ENCODE assay signal across 32 cellular contexts in the genomic region with DNA sequence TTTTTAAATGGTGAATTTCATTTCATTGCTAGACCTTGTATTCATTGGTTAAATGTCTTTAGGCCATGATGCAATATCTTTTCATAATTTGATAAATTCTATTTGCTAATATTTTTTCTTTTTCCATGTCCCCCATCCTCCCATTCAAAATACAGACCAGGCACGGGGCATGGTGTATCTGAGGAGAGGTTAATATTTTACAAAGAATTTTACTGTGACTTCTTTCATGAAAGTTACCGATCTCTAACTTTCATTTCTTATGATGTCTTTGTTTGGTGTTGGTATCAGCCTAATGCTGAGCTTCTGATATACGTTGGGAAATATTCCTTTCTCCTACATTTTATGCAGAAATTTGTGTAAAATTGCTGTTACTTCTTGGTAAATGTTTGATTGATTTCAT.
"Had no signal": no experiment of that assay in that cellular context is flagged by ENCODE, and none has a peak within 500 bp of the region (broad histone marks: within the 10 kb centered on the region; RNA-seq: fewer than 3 reads in every experiment).

No MANE protein-coding gene starts in this region.

- H3K27me3 Mint-ChIP-seq: activated CD4-positive, alpha-beta memory T cell treated with anti-CD3 and anti-CD28 coated beads, Interleukin-2, amount 10 ng/mL, durations not matched to agents 7 days and 5 days; activated CD4-positive, alpha-beta T cell treated with anti-CD3 and anti-CD28 coated beads, Interleukin-2, amount 10 ng/mL, durations not matched to agents 7 days and 5 days; activated naive CD4-positive, alpha-beta T cell treated with anti-CD3 and anti-CD28 coated beads, Interleukin-2, amount 10 ng/mL, durations not matched to agents 7 days and 5 days; activated naive CD8-positive, alpha-beta T cell treated with anti-CD3 and anti-CD28 coated beads, Interleukin-2, amount 10 ng/mL, durations not matched to agents 7 days and 5 days; activated T-cell treated with anti-CD3 and anti-CD28 coated beads, Interleukin-2, amount 50 U/mL, for 24 hours; central memory CD8-positive, alpha-beta T cell had no signal

- H3K27ac Mint-ChIP-seq: activated CD4-positive, alpha-beta memory T cell treated with anti-CD3 and anti-CD28 coated beads, Interleukin-2, amount 10 ng/mL, durations not matched to agents 7 days and 5 days; activated CD4-positive, alpha-beta T cell treated with anti-CD3 and anti-CD28 coated beads, Interleukin-2, amount 10 ng/mL, durations not matched to agents 7 days and 5 days; activated naive CD4-positive, alpha-beta T cell treated with anti-CD3 and anti-CD28 coated beads, Interleukin-2, amount 10 ng/mL, durations not matched to agents 7 days and 5 days; activated naive CD4-positive, alpha-beta T cell treated with anti-CD3 and anti-CD28 coated beads, Interleukin-2, amount 50 U/mL, for 72 hours; activated naive CD8-positive, alpha-beta T cell treated with anti-CD3 and anti-CD28 coated beads, Interleukin-2, amount 10 ng/mL, durations not matched to agents 7 days and 5 days; activated T-cell treated with anti-CD3 and anti-CD28 coated beads, Interleukin-2, amount 50 U/mL, for 24 hours; activated T-cell treated with anti-CD3 and anti-CD28 coated beads, Interleukin-2, amount 50 U/mL, for 72 hours; WTC11 had no signal

- FAIRE-seq: bronchial epithelial cell, colon, endometrium, endothelial cell of umbilical vein had no signal

- H3K27ac ChIP-seq: ascending aorta, brain microvascular endothelial cell, epithelial cell of prostate, esophagus squamous epithelium, gastroesophageal sphincter, heart right ventricle, VCaP had no signal

- H3K9me3 Mint-ChIP-seq: activated CD4-positive, alpha-beta memory T cell treated with anti-CD3 and anti-CD28 coated beads, Interleukin-2, amount 10 ng/mL, durations not matched to agents 7 days and 5 days; activated CD4-positive, alpha-beta T cell treated with anti-CD3 and anti-CD28 coated beads, Interleukin-2, amount 10 ng/mL, durations not matched to agents 7 days and 5 days; activated naive CD4-positive, alpha-beta T cell treated with anti-CD3 and anti-CD28 coated beads, Interleukin-2, amount 10 ng/mL, durations not matched to agents 7 days and 5 days; activated naive CD4-positive, alpha-beta T cell treated with anti-CD3 and anti-CD28 coated beads, Interleukin-2, amount 50 U/mL, for 72 hours; activated naive CD8-positive, alpha-beta T cell treated with anti-CD3 and anti-CD28 coated beads, Interleukin-2, amount 10 ng/mL, durations not matched to agents 7 days and 5 days; activated T-cell treated with anti-CD3 and anti-CD28 coated beads, Interleukin-2, amount 50 U/mL, for 72 hours had no signal

- H3K4me1 Mint-ChIP-seq: activated CD4-positive, alpha-beta memory T cell treated with anti-CD3 and anti-CD28 coated beads, Interleukin-2, amount 10 ng/mL, durations not matched to agents 7 days and 5 days; activated CD4-positive, alpha-beta T cell treated with anti-CD3 and anti-CD28 coated beads, Interleukin-2, amount 10 ng/mL, durations not matched to agents 7 days and 5 days; activated naive CD4-positive, alpha-beta T cell treated with anti-CD3 and anti-CD28 coated beads, Interleukin-2, amount 10 ng/mL, durations not matched to agents 7 days and 5 days; activated naive CD8-positive, alpha-beta T cell treated with anti-CD3 and anti-CD28 coated beads, Interleukin-2, amount 10 ng/mL, durations not matched to agents 7 days and 5 days; central memory CD8-positive, alpha-beta T cell; WTC11 had no signal

- DNase-seq: activated CD4-positive, alpha-beta memory T cell treated with anti-CD3 and anti-CD28 coated beads, Interleukin-2, amount 10 ng/mL, durations not matched to agents 7 days and 5 days; activated CD4-positive, alpha-beta T cell treated with anti-CD3 and anti-CD28 coated beads for 1 hour; activated CD4-positive, alpha-beta T cell treated with anti-CD3 and anti-CD28 coated beads for 4 hours; activated CD4-positive, alpha-beta T cell treated with anti-CD3 and anti-CD28 coated beads, Interleukin-2, amount 10 ng/mL, durations not matched to agents 7 days and 5 days; activated CD4-positive, alpha-beta T cell treated with anti-CD3 and anti-CD28 coated beads, Interleukin-2, amount 50 U/mL, for 4 hours; activated CD8-positive, alpha-beta memory T cell treated with anti-CD3 and anti-CD28 coated beads, Interleukin-2, amount 50 U/mL, for 48 hours; activated gamma-delta T cell; activated naive CD4-positive, alpha-beta T cell; activated naive CD4-positive, alpha-beta T cell treated with anti-CD3 and anti-CD28 coated beads, Interleukin-2, amount 10 ng/mL, durations not matched to agents 7 days and 5 days; activated naive CD8-positive, alpha-beta T cell treated with anti-CD3 and anti-CD28 coated beads, Interleukin-2, amount 10 ng/mL, durations not matched to agents 7 days and 5 days; activated T-cell treated with anti-CD3 and anti-CD28 coated beads for 4 hours; activated T-cell treated with anti-CD3 and anti-CD28 coated beads, Interleukin-2, amount 50 U/mL, for 24 hours; activated T-cell treated with anti-CD3 and anti-CD28 coated beads, Interleukin-2, amount 50 U/mL, for 72 hours; brain microvascular endothelial cell; cortex of kidney; dermis blood vessel endothelial cell; effector CD8-positive, alpha-beta T cell; esophagus squamous epithelium; foreskin melanocyte; heart right ventricle; T-helper 2 cell had no signal

- H3K4me3 ChIP-seq: ascending aorta, esophagus squamous epithelium, gastroesophageal sphincter, heart right ventricle had no signal

- H3K36me3 ChIP-seq: ascending aorta, brain microvascular endothelial cell, esophagus squamous epithelium, gastroesophageal sphincter, heart right ventricle had no signal

- H3K36me3 Mint-ChIP-seq: activated naive CD4-positive, alpha-beta T cell treated with anti-CD3 and anti-CD28 coated beads, Interleukin-2, amount 10 ng/mL, durations not matched to agents 7 days and 5 days; activated naive CD8-positive, alpha-beta T cell treated with anti-CD3 and anti-CD28 coated beads, Interleukin-2, amount 10 ng/mL, durations not matched to agents 7 days and 5 days; WTC11 had no signal

- H3K27me3 ChIP-seq: ascending aorta, brain microvascular endothelial cell, esophagus squamous epithelium, gastroesophageal sphincter, heart right ventricle had no signal

- H3K4me1 ChIP-seq: ascending aorta, esophagus squamous epithelium, gastroesophageal sphincter, heart right ventricle had no signal

- H3K4me3 Mint-ChIP-seq: activated CD4-positive, alpha-beta memory T cell treated with anti-CD3 and anti-CD28 coated beads, Interleukin-2, amount 10 ng/mL, durations not matched to agents 7 days and 5 days; activated CD4-positive, alpha-beta T cell treated with anti-CD3 and anti-CD28 coated beads, Interleukin-2, amount 10 ng/mL, durations not matched to agents 7 days and 5 days; activated naive CD4-positive, alpha-beta T cell treated with anti-CD3 and anti-CD28 coated beads, Interleukin-2, amount 10 ng/mL, durations not matched to agents 7 days and 5 days; activated naive CD8-positive, alpha-beta T cell treated with anti-CD3 and anti-CD28 coated beads, Interleukin-2, amount 10 ng/mL, durations not matched to agents 7 days and 5 days; activated T-cell treated with anti-CD3 and anti-CD28 coated beads, Interleukin-2, amount 50 U/mL, for 24 hours; activated T-cell treated with anti-CD3 and anti-CD28 coated beads, Interleukin-2, amount 50 U/mL, for 72 hours; central memory CD8-positive, alpha-beta T cell; WTC11 had no signal

- H3K9me3 ChIP-seq: ascending aorta, esophagus squamous epithelium, gastroesophageal sphincter, heart right ventricle had no signal

- ATAC-seq: activated naive CD4-positive, alpha-beta T cell treated with anti-CD3 and anti-CD28 coated beads, Interleukin-2, amount 50 U/mL, for 72 hours; activated T-cell treated with anti-CD3 and anti-CD28 coated beads, Interleukin-2, amount 50 U/mL, for 72 hours; gastroesophageal sphincter; heart right ventricle; WTC11 had no signal
